Comparison of ENCODE assay signal across 16 cellular contexts in genomic region chr6:35215665-35216411, GRCh38. TPM values are rescaled to one million over a fixed set of nuclear protein-coding genes. Genes with fewer than 3 reads are reported as not detected.
DNase-seq lines count a peak whose midpoint lies in the region; ATAC-seq and TF ChIP-seq lines count a peak whose summit lies in the region.
"Had no signal": no experiment of that assay in that cellular context is flagged by ENCODE, and none has a peak within 500 bp of the region (broad histone marks: within the 10 kb centered on the region; RNA-seq: fewer than 3 reads in every experiment).

No MANE protein-coding gene starts in this region.

- H3K9me3 ChIP-seq in T-helper 17 cell (ENCODE audit: control insufficient read depth, low read length, poor library complexity, severe bottlenecking), result no peaks in the 10 kb centered on the region

- H3K4me3 Mint-ChIP-seq in activated CD4-positive, alpha-beta T cell treated with anti-CD3 and anti-CD28 coated beads, Interleukin-2, amount 10 ng/mL, durations not matched to agents 24 days and 14 days, result peak overlapping the region; percentile 23
- H3K4me3 Mint-ChIP-seq in T-helper 17 cell (peak overlapping the region; percentile 55), glutamatergic neuron (ENCODE audit: unreplicated experiment) (peak overlapping the region; percentile 25)

- H3K4me1 Mint-ChIP-seq in activated CD4-positive, alpha-beta T cell treated with anti-CD3 and anti-CD28 coated beads, Interleukin-2, amount 10 ng/mL, durations not matched to agents 24 days and 14 days, result peaks cover 2% of the 10 kb centered on the region
- H3K4me1 Mint-ChIP-seq in T-helper 17 cell (peaks cover 8% of the 10 kb centered on the region), glutamatergic neuron (ENCODE audit: low read depth, unreplicated experiment) (peaks cover 20% of the 10 kb centered on the region)

- no peak for DNase-seq in activated CD4-positive, alpha-beta T cell treated with anti-CD3 and anti-CD28 coated beads, Interleukin-2, amount 10 ng/mL, durations not matched to agents 24 days and 14 days
- no peak for DNase-seq in activated CD4-positive, alpha-beta T cell treated with anti-CD3 and anti-CD28 coated beads for 48 hours
- DNase-seq in T-helper 17 cell (no peak), glutamatergic neuron (no peak), skeletal muscle cell (ENCODE audit: low read depth) (no peak), NCI-H524 (lab: John Stamatoyannopoulos, UW) (no peak), left colon (no peak)
- DNase-seq: activated CD4-positive, alpha-beta T cell treated with anti-CD3 and anti-CD28 coated beads, Interleukin-2, amount 50 U/mL, for 48 hours; activated gamma-delta T cell; cerebellar nuclear complex; erythroblast; HCEC 1CT; NCI-H187; stimulated activated CD4-positive, alpha-beta T cell treated with anti-CD3 and anti-CD28 coated beads, Interleukin-12 subunit alpha, Interleukin-12 subunit beta, amount 100 ng/mL, for 4 hours; substantia nigra had no signal

- H3K27ac Mint-ChIP-seq in activated CD4-positive, alpha-beta T cell treated with anti-CD3 and anti-CD28 coated beads, Interleukin-2, amount 10 ng/mL, durations not matched to agents 24 days and 14 days, result no peak overlapping the region
- H3K27ac Mint-ChIP-seq in T-helper 17 cell, result no peak overlapping the region
- no peak overlapping the region for H3K27ac Mint-ChIP-seq in glutamatergic neuron (ENCODE audit: unreplicated experiment)

- no peak for TF ChIP-seq CTCF in glutamatergic neuron (IDR thresholded peaks at IDR 0.05; ENCODE audit: partially characterized antibody, unreplicated experiment)

- ATAC-seq in T-helper 17 cell (no peak), HG03095 (IDR thresholded peaks at IDR 0.05; ENCODE audit: unreplicated experiment) (no peak), left colon (no peak)

- H3K9me3 Mint-ChIP-seq in activated CD4-positive, alpha-beta T cell treated with anti-CD3 and anti-CD28 coated beads, Interleukin-2, amount 10 ng/mL, durations not matched to agents 24 days and 14 days, result no peaks in the 10 kb centered on the region
- peaks cover 2% of the 10 kb centered on the region for H3K9me3 Mint-ChIP-seq in glutamatergic neuron (ENCODE audit: unreplicated experiment)

- peaks cover 69% of the 10 kb centered on the region for H3K27me3 Mint-ChIP-seq in activated CD4-positive, alpha-beta T cell treated with anti-CD3 and anti-CD28 coated beads, Interleukin-2, amount 10 ng/mL, durations not matched to agents 24 days and 14 days
- H3K27me3 Mint-ChIP-seq in T-helper 17 cell, result peaks cover 80% of the 10 kb centered on the region
- H3K27me3 Mint-ChIP-seq in glutamatergic neuron (ENCODE audit: unreplicated experiment), result peaks cover 26% of the 10 kb centered on the region

- intact Hi-C loops in activated CD4-positive, alpha-beta T cell treated with anti-CD3 and anti-CD28 coated beads, Interleukin-2, amount 10 ng/mL, durations not matched to agents 24 days and 14 days (cut with micrococcal nuclease), result no loop called here
- intact Hi-C loops in left colon (cut with DNase I, micrococcal nuclease), result no loop called here

- H3K4me3 ChIP-seq in skeletal muscle cell (ENCODE audit: low read depth, low read length), result peak overlapping the region; percentile 69

- no peaks in the 10 kb centered on the region for H3K36me3 Mint-ChIP-seq in activated CD4-positive, alpha-beta T cell treated with anti-CD3 and anti-CD28 coated beads, Interleukin-2, amount 10 ng/mL, durations not matched to agents 24 days and 14 days (ENCODE audit: low read depth)
- H3K36me3 Mint-ChIP-seq in T-helper 17 cell (ENCODE audit: low read depth) (peaks cover 10% of the 10 kb centered on the region), glutamatergic neuron (ENCODE audit: unreplicated experiment) (no peaks in the 10 kb centered on the region)

RNA-seq across cellular contexts. Expression of gene SCUBE3, which starts 2.1 kb away (rescaled TPM):
- 0.02 and 0.07 TPM in 2 replicates for total RNA-seq in activated CD4-positive, alpha-beta T cell treated with anti-CD3 and anti-CD28 coated beads, Interleukin-2, amount 10 ng/mL, durations not matched to agents 24 days and 14 days
- total RNA-seq in T-helper 17 cell (not detected), glutamatergic neuron (ENCODE audit: unreplicated experiment) (0.25 TPM), left colon (under 1 TPM; 0.09 to 0.67 TPM)

RNA-seq across cellular contexts. Expression of gene ZNF76, which starts 43.7 kb away (rescaled TPM):
- total RNA-seq in activated CD4-positive, alpha-beta T cell treated with anti-CD3 and anti-CD28 coated beads, Interleukin-2, amount 10 ng/mL, durations not matched to agents 24 days and 14 days, result 31.0 and 31.4 TPM in 2 replicates
- 10 to 100 TPM; 50.0 to 60.8 TPM for total RNA-seq in T-helper 17 cell
- total RNA-seq in glutamatergic neuron (ENCODE audit: unreplicated experiment), result 38.3 TPM
- 10 to 100 TPM; 29.1 to 33.5 TPM for total RNA-seq in left colon
